25 cellular contexts compared by ENCODE assay signal in the genomic region with DNA sequence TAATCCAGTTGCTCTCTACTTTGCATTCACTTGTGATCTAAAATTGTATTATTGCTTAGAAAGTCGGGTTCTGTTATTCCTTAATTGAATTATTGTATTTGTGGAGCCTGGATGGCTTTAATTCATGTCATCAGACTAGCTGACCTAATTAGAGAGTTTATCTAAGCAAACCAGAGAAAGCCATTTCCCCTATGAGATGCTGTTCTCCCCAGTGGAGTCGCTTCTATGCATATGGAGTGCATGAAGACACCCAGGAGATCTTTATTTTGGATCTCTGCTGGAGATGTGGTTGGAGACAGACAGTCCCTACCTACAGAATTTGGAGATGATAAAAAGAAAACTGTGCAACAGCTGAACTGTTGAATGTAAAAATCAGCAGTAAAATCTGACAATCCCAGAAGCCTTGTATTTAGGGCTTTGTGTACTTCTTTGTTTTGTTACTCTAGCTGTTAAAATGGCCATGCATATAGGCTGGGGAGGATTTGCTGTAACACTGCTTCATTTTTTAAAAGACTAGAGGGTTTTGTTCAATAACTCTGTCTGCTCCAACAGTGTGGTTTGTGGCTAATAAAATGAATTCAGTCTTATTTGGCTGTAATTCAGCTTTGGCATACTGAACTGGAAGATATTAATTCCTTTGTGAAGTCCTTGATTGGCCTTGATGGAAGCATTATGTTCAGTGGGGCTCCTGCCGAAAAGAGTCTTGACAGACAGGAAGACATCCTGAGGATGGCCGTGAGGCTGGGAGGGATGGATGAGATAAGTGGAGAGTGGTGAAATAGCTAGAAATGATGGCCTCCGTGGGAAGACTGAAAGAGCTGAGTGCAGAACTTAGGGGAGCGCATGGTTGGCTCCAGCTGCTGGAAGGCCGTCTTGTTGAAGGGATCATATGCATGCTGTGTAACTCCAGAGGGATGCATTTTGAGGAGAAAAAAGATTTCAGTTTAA. TPM values are rescaled to one million over a fixed set of nuclear protein-coding genes. Genes with fewer than 3 reads are reported as not detected.
DNase-seq lines count a peak whose midpoint lies in the region; ATAC-seq lines count a peak whose summit lies in the region.
"Had no signal": no experiment of that assay in that cellular context is flagged by ENCODE, and none has a peak within 500 bp of the region (broad histone marks: within the 10 kb centered on the region; RNA-seq: fewer than 3 reads in every experiment).

No MANE protein-coding gene starts in this region.

- DNase-seq in RPMI7951 (ENCODE audit: low read depth) (peak; percentile 1), foreskin melanocyte (peak; percentile 87), DMS79 (lab: John Stamatoyannopoulos, UW) (no peak)
- DNase-seq in stimulated activated CD4-positive, alpha-beta T cell treated with anti-CD3 and anti-CD28 coated beads, Interleukin-15, amount 100 ng/mL, for 24 hours: no peak
- DNase-seq: activated CD8-positive, alpha-beta memory T cell treated with anti-CD3 and anti-CD28 coated beads, Interleukin-2, amount 50 U/mL, for 4 hours; effector memory CD4-positive, alpha-beta T cell; EL; Karpas-422; MV-4-11; NCI-H510A treated with DMSO at 0.1 percent for 48 hours; stimulated activated CD4-positive, alpha-beta T cell treated with anti-CD3 and anti-CD28 coated beads, Interleukin-2, amount 100 ng/mL, for 48 hours; uterus; WERI-Rb-1 had no signal

- no peaks in the 10 kb centered on the region for H3K9me3 ChIP-seq in subcutaneous abdominal adipose tissue (ENCODE audit: control insufficient read depth in 5 of 5, low read length in 5 of 5)
- H3K9me3 ChIP-seq: ascending aorta, HAP-1, SJSA1, suprapubic skin, uterus had no signal

- no peak for ATAC-seq in HG03469 (IDR thresholded peaks at IDR 0.05; ENCODE audit: unreplicated experiment)
- ATAC-seq: activated T-helper 17 cell treated with anti-CD3 and anti-CD28 coated beads, Interleukin-2, amount 50 U/mL, for 72 hours; esophagus mucosa; Panc1; stimulated activated effector memory CD8-positive, alpha-beta T cell treated with anti-CD3 and anti-CD28 coated beads, Interleukin-12 subunit alpha, Interleukin-12 subunit beta, amount 100 ng/mL, for 72 hours had no signal

- H3K9ac ChIP-seq in subcutaneous abdominal adipose tissue (ENCODE audit: low read length in 5 of 5): no peak overlapping the region

- no peaks in the 10 kb centered on the region for H3K27me3 ChIP-seq in subcutaneous abdominal adipose tissue (ENCODE audit: control insufficient read depth in 5 of 5, insufficient read depth in 4 of 5, low read length in 5 of 5)
- H3K27me3 ChIP-seq: ascending aorta, SJSA1, suprapubic skin, uterus had no signal

- H3K4me1 ChIP-seq in subcutaneous abdominal adipose tissue (ENCODE audit: control insufficient read depth in 5 of 5, insufficient read depth in 5 of 5, low read length in 5 of 5): peaks cover 2 to 24% (median 11%) of the 10 kb centered on the region in 5 donors
- H3K4me1 ChIP-seq: ascending aorta, HAP-1, SJSA1, uterus had no signal

- H3K27ac ChIP-seq in angular gyrus (ENCODE audit: low read depth, low read length): peak overlapping the region; percentile 34
- H3K27ac ChIP-seq in subcutaneous abdominal adipose tissue (ENCODE audit: low read depth, low read length): peak overlapping the region; percentile 34
- H3K27ac ChIP-seq: ascending aorta, SJSA1, suprapubic skin, uterus, WERI-Rb-1 had no signal

- H3K4me3 ChIP-seq in subcutaneous abdominal adipose tissue (ENCODE audit: low read depth in 1 of 5, low read length in 5 of 5): no peak overlapping the region
- H3K4me3 ChIP-seq: ascending aorta, HAP-1, lung, SJSA1, suprapubic skin, uterus had no signal

- peaks cover 14 to 66% (median 42%) of the 10 kb centered on the region in 5 donors for H3K36me3 ChIP-seq in subcutaneous abdominal adipose tissue (ENCODE audit: control insufficient read depth in 5 of 5, insufficient read depth in 5 of 5, low read length in 5 of 5)
- H3K36me3 ChIP-seq: ascending aorta, SJSA1, suprapubic skin, uterus had no signal

RNA-seq across cellular contexts. Expression of a gene that starts 45.0 kb away (rescaled TPM):
- total RNA-seq in RPMI7951 (2014; rRNA removed; shearing (Covaris generic)): 0.24 and 0.29 TPM in 2 replicates

Comparison
In these comparisons a context has a peak if more than half of its experiments do, and no peak if none do; other contexts are left out.
1. DNase-seq: peak in RPMI7951 (single experiment) and foreskin melanocyte (single experiment); none in DMS79 (single experiment) and stimulated activated CD4-positive, alpha-beta T cell treated with anti-CD3 and anti-CD28 coated beads, Interleukin-15, amount 100 ng/mL, for 24 hours (single experiment).